1 cellular context compared by ENCODE assay signal in the genomic region with DNA sequence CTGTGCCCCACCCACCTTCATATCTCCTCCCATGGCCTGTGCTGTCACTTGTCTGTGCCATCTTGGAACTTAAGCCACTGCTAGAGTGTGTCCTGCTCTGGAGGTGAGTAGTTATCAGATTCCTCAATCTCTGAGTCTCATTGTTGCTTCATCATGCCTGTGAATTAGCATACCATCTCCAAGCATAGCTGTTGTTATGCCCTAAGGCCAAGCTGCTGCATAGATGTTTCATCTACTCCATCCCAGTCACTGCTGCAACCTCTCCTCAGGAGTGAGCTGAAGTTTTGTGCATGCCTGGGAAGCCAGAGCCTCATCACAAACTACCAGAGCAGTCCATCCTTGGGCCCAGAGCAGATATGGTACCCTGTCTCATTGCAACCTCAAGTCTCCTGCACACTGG.
TF ChIP-seq lines count a peak whose summit lies in the region.

No MANE protein-coding gene starts in this region.

TF ChIP-seq in H1, 55 proteins besides CTCF, POLR2A, EP300 and RAD21 (continued from another document):
- TF ChIP-seq, protein P1, sequence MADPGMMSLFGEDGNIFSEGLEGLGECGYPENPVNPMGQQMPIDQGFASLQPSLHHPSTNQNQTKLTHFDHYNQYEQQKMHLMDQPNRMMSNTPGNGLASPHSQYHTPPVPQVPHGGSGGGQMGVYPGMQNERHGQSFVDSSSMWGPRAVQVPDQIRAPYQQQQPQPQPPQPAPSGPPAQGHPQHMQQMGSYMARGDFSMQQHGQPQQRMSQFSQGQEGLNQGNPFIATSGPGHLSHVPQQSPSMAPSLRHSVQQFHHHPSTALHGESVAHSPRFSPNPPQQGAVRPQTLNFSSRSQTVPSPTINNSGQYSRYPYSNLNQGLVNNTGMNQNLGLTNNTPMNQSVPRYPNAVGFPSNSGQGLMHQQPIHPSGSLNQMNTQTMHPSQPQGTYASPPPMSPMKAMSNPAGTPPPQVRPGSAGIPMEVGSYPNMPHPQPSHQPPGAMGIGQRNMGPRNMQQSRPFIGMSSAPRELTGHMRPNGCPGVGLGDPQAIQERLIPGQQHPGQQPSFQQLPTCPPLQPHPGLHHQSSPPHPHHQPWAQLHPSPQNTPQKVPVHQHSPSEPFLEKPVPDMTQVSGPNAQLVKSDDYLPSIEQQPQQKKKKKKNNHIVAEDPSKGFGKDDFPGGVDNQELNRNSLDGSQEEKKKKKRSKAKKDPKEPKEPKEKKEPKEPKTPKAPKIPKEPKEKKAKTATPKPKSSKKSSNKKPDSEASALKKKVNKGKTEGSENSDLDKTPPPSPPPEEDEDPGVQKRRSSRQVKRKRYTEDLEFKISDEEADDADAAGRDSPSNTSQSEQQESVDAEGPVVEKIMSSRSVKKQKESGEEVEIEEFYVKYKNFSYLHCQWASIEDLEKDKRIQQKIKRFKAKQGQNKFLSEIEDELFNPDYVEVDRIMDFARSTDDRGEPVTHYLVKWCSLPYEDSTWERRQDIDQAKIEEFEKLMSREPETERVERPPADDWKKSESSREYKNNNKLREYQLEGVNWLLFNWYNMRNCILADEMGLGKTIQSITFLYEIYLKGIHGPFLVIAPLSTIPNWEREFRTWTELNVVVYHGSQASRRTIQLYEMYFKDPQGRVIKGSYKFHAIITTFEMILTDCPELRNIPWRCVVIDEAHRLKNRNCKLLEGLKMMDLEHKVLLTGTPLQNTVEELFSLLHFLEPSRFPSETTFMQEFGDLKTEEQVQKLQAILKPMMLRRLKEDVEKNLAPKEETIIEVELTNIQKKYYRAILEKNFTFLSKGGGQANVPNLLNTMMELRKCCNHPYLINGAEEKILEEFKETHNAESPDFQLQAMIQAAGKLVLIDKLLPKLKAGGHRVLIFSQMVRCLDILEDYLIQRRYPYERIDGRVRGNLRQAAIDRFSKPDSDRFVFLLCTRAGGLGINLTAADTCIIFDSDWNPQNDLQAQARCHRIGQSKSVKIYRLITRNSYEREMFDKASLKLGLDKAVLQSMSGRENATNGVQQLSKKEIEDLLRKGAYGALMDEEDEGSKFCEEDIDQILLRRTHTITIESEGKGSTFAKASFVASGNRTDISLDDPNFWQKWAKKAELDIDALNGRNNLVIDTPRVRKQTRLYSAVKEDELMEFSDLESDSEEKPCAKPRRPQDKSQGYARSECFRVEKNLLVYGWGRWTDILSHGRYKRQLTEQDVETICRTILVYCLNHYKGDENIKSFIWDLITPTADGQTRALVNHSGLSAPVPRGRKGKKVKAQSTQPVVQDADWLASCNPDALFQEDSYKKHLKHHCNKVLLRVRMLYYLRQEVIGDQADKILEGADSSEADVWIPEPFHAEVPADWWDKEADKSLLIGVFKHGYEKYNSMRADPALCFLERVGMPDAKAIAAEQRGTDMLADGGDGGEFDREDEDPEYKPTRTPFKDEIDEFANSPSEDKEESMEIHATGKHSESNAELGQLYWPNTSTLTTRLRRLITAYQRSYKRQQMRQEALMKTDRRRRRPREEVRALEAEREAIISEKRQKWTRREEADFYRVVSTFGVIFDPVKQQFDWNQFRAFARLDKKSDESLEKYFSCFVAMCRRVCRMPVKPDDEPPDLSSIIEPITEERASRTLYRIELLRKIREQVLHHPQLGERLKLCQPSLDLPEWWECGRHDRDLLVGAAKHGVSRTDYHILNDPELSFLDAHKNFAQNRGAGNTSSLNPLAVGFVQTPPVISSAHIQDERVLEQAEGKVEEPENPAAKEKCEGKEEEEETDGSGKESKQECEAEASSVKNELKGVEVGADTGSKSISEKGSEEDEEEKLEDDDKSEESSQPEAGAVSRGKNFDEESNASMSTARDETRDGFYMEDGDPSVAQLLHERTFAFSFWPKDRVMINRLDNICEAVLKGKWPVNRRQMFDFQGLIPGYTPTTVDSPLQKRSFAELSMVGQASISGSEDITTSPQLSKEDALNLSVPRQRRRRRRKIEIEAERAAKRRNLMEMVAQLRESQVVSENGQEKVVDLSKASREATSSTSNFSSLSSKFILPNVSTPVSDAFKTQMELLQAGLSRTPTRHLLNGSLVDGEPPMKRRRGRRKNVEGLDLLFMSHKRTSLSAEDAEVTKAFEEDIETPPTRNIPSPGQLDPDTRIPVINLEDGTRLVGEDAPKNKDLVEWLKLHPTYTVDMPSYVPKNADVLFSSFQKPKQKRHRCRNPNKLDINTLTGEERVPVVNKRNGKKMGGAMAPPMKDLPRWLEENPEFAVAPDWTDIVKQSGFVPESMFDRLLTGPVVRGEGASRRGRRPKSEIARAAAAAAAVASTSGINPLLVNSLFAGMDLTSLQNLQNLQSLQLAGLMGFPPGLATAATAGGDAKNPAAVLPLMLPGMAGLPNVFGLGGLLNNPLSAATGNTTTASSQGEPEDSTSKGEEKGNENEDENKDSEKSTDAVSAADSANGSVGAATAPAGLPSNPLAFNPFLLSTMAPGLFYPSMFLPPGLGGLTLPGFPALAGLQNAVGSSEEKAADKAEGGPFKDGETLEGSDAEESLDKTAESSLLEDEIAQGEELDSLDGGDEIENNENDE (IDR thresholded peaks at IDR 0.05; ENCODE audit: insufficient replicate concordance, low read length) = no peak
- TF ChIP-seq SP1 (IDR thresholded peaks at IDR 0.05; ENCODE audit: low read depth, low read length) (no peak), FOSL1 (IDR thresholded peaks at IDR 0.05; ENCODE audit: insufficient read depth, low read depth, low read length) (no peak), BRCA1 (IDR thresholded peaks at IDR 0.05; ENCODE audit: low read depth, low read length) (no peak), SP4 (IDR thresholded peaks at IDR 0.05; ENCODE audit: low read length) (no peak), SIN3A (conservative IDR thresholded peaks at IDR 0.05 in 1 of 2, IDR thresholded peaks at IDR 0.05 in 1 of 2; ENCODE audit: low read depth in 1 of 2, low read length in 2 of 2) (no peak), NRF1 (IDR thresholded peaks at IDR 0.05; ENCODE audit: low read depth, low read length) (no peak)
TF ChIP-seq in H1: peak in this region for 0.
